ENCODE assay signal across 14 cellular contexts in the genomic region with DNA sequence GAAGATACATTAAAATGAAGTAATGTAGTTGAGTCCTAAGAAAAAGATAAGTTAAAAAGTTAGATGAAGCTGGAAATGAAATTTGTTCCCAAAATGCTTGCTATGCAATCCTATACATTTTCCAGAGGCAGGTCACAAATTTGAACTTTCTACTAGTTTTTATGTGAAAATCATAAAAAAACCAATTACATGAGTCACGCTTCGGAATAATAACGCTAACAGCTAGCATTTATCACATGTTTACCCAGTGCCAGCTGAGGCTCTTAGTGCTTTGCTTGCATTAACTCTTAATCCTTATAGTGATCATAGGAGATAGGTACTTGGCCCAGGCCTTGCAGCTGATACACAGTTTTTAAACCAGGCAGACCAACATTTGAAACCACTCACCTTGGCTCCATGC.
DNase-seq lines count a peak whose midpoint lies in the region; ATAC-seq and TF ChIP-seq lines count a peak whose summit lies in the region.
"Had no signal": no experiment of that assay in that cellular context is flagged by ENCODE, and none has a peak within 500 bp of the region (broad histone marks: within the 10 kb centered on the region; RNA-seq: fewer than 3 reads in every experiment).

No MANE protein-coding gene starts in this region.

- ATAC-seq in HG02759 (IDR thresholded peaks at IDR 0.05; ENCODE audit: unreplicated experiment): no peak
- ATAC-seq: A549 had no signal

- no peak for TF ChIP-seq EP300 in esophagus muscularis mucosa (IDR thresholded peaks at IDR 0.05)

- peak; percentile 25 for DNase-seq in D341Med (ENCODE audit: low spot score)
- peak; percentile 24 for DNase-seq in MG63
- peak; percentile 62 for DNase-seq in NCI-H69 (lab: John Stamatoyannopoulos, UW)
- DNase-seq in esophagus muscularis mucosa (ENCODE audit: extremely low spot score): peak; percentile 66
- DNase-seq in prostate gland (ENCODE audit: low spot score): no peak
- DNase-seq in uterus: no peak
- DNase-seq: Calu3; CD8-positive, alpha-beta memory T cell; DMS79 treated with DMSO at 0.1 percent for 48 hours; EL; GM23248; H7 had no signal

- WGBS in esophagus muscularis mucosa: 74% methylated on average over 3 of the region's 3 CpGs
- 30% methylated on average over 3 of the region's 3 CpGs for WGBS in prostate gland

- H3K27me3 ChIP-seq in MG63 (peaks cover 31% of the 10 kb centered on the region), esophagus muscularis mucosa (no peaks in the 10 kb centered on the region), prostate gland (replicated peaks; ENCODE audit: insufficient read depth) (no peaks in the 10 kb centered on the region), uterus (no peaks in the 10 kb centered on the region)

- TF ChIP-seq CTCF in esophagus muscularis mucosa (IDR thresholded peaks at IDR 0.05): no peak
- TF ChIP-seq CTCF in prostate gland (IDR thresholded peaks at IDR 0.05): no peak
- no peak for TF ChIP-seq CTCF in uterus (IDR thresholded peaks at IDR 0.05)

- TF ChIP-seq POLR2A in esophagus muscularis mucosa (IDR thresholded peaks at IDR 0.05; ENCODE audit: low read depth) (no peak), prostate gland (IDR thresholded peaks at IDR 0.05) (no peak), uterus (IDR thresholded peaks at IDR 0.05) (no peak)

- H3K4me1 ChIP-seq in esophagus muscularis mucosa (no peaks in the 10 kb centered on the region), prostate gland (replicated peaks) (no peaks in the 10 kb centered on the region), uterus (no peaks in the 10 kb centered on the region)
- H3K4me1 ChIP-seq: A549 had no signal

- H3K9me3 ChIP-seq in MG63 (no peaks in the 10 kb centered on the region), esophagus muscularis mucosa (no peaks in the 10 kb centered on the region), prostate gland (no peaks in the 10 kb centered on the region), uterus (no peaks in the 10 kb centered on the region)
- H3K9me3 ChIP-seq: A549 had no signal

- intact Hi-C loops in esophagus muscularis mucosa (cut with DNase I): no loop called here
- intact Hi-C loops in prostate gland (cut with DNase I): no loop called here
- intact Hi-C loops in uterus (cut with DNase I; ENCODE audit: low total_unique reads): no loop called here

- H3K4me3 ChIP-seq in MG63 (no peak overlapping the region), esophagus muscularis mucosa (no peak overlapping the region), prostate gland (no peak overlapping the region), uterus (no peak overlapping the region)
- H3K4me3 ChIP-seq: A549, GM23248 had no signal

- H3K27ac ChIP-seq in esophagus muscularis mucosa (replicated peaks in 1 of 4) (no peak overlapping the region), prostate gland (no peak overlapping the region), uterus (no peak overlapping the region)
- H3K27ac ChIP-seq: A549, GM23248 had no signal

- H3K36me3 ChIP-seq in MG63 (no peaks in the 10 kb centered on the region), esophagus muscularis mucosa (no peaks in the 10 kb centered on the region), prostate gland (no peaks in the 10 kb centered on the region), uterus (no peaks in the 10 kb centered on the region)

Comparison
In these comparisons a context has a peak if more than half of its experiments do, and no peak if none do; other contexts are left out.
1. DNase-seq: peak in D341Med (single experiment), MG63 (single experiment), NCI-H69 (single experiment) and esophagus muscularis mucosa (single experiment); none in prostate gland (single experiment) and uterus (0 of 2).